Comparison of ENCODE assay signal across 22 cellular contexts in genomic region chr7:155954550-155955366, GRCh38.
A peak's percentile ranks its signal among the peaks of the same experiment; 100 is the strongest.
DNase-seq lines count a peak whose midpoint lies in the region; ATAC-seq, FAIRE-seq and TF ChIP-seq lines count a peak whose summit lies in the region.
"Had no signal": no experiment of that assay in that cellular context is flagged by ENCODE, and none has a peak within 500 bp of the region (broad histone marks: within the 10 kb centered on the region; RNA-seq: fewer than 3 reads in every experiment).

No MANE protein-coding gene starts in this region.

- peak overlapping the region; percentile 26 for H3K4me3 Mint-ChIP-seq in Calu3 (ENCODE audit: low read depth, unreplicated experiment)
- H3K4me3 Mint-ChIP-seq: CD4-positive, CD25-positive, alpha-beta regulatory T cell; CD8-positive, alpha-beta memory T cell had no signal

- peak overlapping the region; percentile 89 to 96; a peak in 4 of 6 replicates for H3K27ac ChIP-seq in A549
- H3K27ac ChIP-seq in hepatocyte, result peak overlapping the region; percentile 81
- H3K27ac ChIP-seq in sigmoid colon, result no peak overlapping the region
- H3K27ac ChIP-seq: GM23248 had no signal

- no peaks in the 10 kb centered on the region for H3K9me3 Mint-ChIP-seq in Calu3 (ENCODE audit: low read depth, unreplicated experiment)
- H3K9me3 Mint-ChIP-seq: CD4-positive, CD25-positive, alpha-beta regulatory T cell had no signal

- H3K27me3 ChIP-seq in hepatocyte (no peaks in the 10 kb centered on the region), sigmoid colon (peaks cover 0 to 6% (median 0%) of the 10 kb centered on the region in 3 donors)

- no peak for TF ChIP-seq RAD21 in A549 (conservative IDR thresholded peaks at IDR 0.05 in 1 of 2, IDR thresholded peaks at IDR 0.05 in 1 of 2)

- peaks cover 47% of the 10 kb centered on the region for H3K4me1 Mint-ChIP-seq in Calu3 (ENCODE audit: low read depth, unreplicated experiment)
- H3K4me1 Mint-ChIP-seq: CD8-positive, alpha-beta memory T cell had no signal

- H3K36me3 Mint-ChIP-seq in Calu3 (ENCODE audit: insufficient read depth, unreplicated experiment), result peaks cover 20% of the 10 kb centered on the region
- H3K36me3 Mint-ChIP-seq: CD4-positive, CD25-positive, alpha-beta regulatory T cell; CD8-positive, alpha-beta memory T cell had no signal

- intact Hi-C loops in Calu3 (cut with micrococcal nuclease; ENCODE audit: unreplicated experiment), result loop anchor here (5.0 kb wide), 3 partner anchors 92 to 198 kb away; no protein-coding TSS in a partner anchor
- intact Hi-C loops in sigmoid colon (cut with DNase I), result no loop called here

- TF ChIP-seq CTCF in A549 (IDR thresholded peaks at IDR 0.05) (no peak), Calu3 (IDR thresholded peaks at IDR 0.05; ENCODE audit: unreplicated experiment) (no peak), hepatocyte (IDR thresholded peaks at IDR 0.05; ENCODE audit: poor library complexity) (no peak), sigmoid colon (IDR thresholded peaks at IDR 0.05) (no peak), foreskin fibroblast (IDR thresholded peaks at IDR 0.05; ENCODE audit: low read depth, low read length) (no peak), GM20000 (IDR thresholded peaks at IDR 0.05; ENCODE audit: extremely low read depth, missing control alignments) (no peak)

- no peak overlapping the region for H2AFZ ChIP-seq in hepatocyte
- H2AFZ ChIP-seq: GM23248 had no signal

- no peak for TF ChIP-seq EP300 in A549 (IDR thresholded peaks at IDR 0.05)
- TF ChIP-seq EP300 in sigmoid colon (IDR thresholded peaks at IDR 0.05), result no peak

- no peaks in the 10 kb centered on the region for H3K79me2 ChIP-seq in hepatocyte

- H3K9me3 ChIP-seq in A549 (no peaks in the 10 kb centered on the region), hepatocyte (ENCODE audit: low read depth) (no peaks in the 10 kb centered on the region), sigmoid colon (no peaks in the 10 kb centered on the region)
- H3K9me3 ChIP-seq: BE2C, HAP-1 had no signal

- no peak for DNase-seq in A549 (ENCODE audit: low read depth in 1 of 2, low spot score in 1 of 2)
- DNase-seq in Calu3, result no peak
- no peak for DNase-seq in hepatocyte (ENCODE audit: low spot score)
- DNase-seq in sigmoid colon, result peak; percentile 57
- no peak for DNase-seq in foreskin fibroblast
- no peak for DNase-seq in GM20000 (ENCODE audit: low spot score)
- DNase-seq in iPS-NIHi7 (ENCODE audit: extremely low spot score), result no peak
- DNase-seq: ACHN; BE2C; C1 segment of cervical spinal cord; CD4-positive, CD25-positive, alpha-beta regulatory T cell; CD8-positive, alpha-beta memory T cell; COR-L47; DMS153; DMS79; GDM1; GM23248; KG1 had no signal

- H3K36me3 ChIP-seq in hepatocyte (replicated peaks; ENCODE audit: insufficient read depth, low read depth) (no peaks in the 10 kb centered on the region), sigmoid colon (no peaks in the 10 kb centered on the region)
- H3K36me3 ChIP-seq: BE2C, HAP-1 had no signal

- H4K20me1 ChIP-seq in hepatocyte (ENCODE audit: insufficient read depth, poor library complexity, severe bottlenecking), result no peaks in the 10 kb centered on the region

- peak overlapping the region; percentile 97 for H3K27ac Mint-ChIP-seq in Calu3 (ENCODE audit: unreplicated experiment)
- H3K27ac Mint-ChIP-seq: CD4-positive, CD25-positive, alpha-beta regulatory T cell; CD8-positive, alpha-beta memory T cell had no signal

- FAIRE-seq in A549 (lab: Jason Lieb, UNC), result no peak
- FAIRE-seq: GM12892, GM18507 had no signal

- no peaks in the 10 kb centered on the region for H3K9me2 ChIP-seq in hepatocyte (replicated peaks; ENCODE audit: insufficient read depth)

- WGBS in A549 (ENCODE audit: missing lambda C conversion rate), result 85% methylated on average over 21 of the region's 22 CpGs
- WGBS in hepatocyte (ENCODE audit: low lambda C conversion rate, missing lambda C conversion rate), result 89% methylated on average over 22 of the region's 22 CpGs
- WGBS in sigmoid colon, 2 donors, result 88 to 93% methylated on average over 22 of the region's 22 CpGs

- TF ChIP-seq POLR2A in A549 (IDR thresholded peaks at IDR 0.05; ENCODE audit: low read length) (no peak), sigmoid colon (IDR thresholded peaks at IDR 0.05) (no peak)

- H3K27me3 Mint-ChIP-seq in Calu3 (ENCODE audit: unreplicated experiment), result no peaks in the 10 kb centered on the region

- no peak overlapping the region for H3K4me3 ChIP-seq in A549
- no peak overlapping the region for H3K4me3 ChIP-seq in hepatocyte
- H3K4me3 ChIP-seq in sigmoid colon, result no peak overlapping the region
- H3K4me3 ChIP-seq in foreskin fibroblast (ENCODE audit: low read depth in 1 of 2, low read length in 2 of 2), result no peak overlapping the region
- H3K4me3 ChIP-seq: GM23248, HAP-1 had no signal

- no peak for ATAC-seq in A549
- ATAC-seq in GM21723 (IDR thresholded peaks at IDR 0.05; ENCODE audit: unreplicated experiment), result no peak

- CTCF ChIA-PET in A549 (lab: Yijun Ruan, JAX) (interaction anchor here (0.9 to 2.2 kb wide), 3 partner anchors 8 to 202 kb away, joined by 3 to 5 read pairs (median 3); no protein-coding TSS in a partner anchor), Calu3 (lab: Charles Lee) (no interaction called here)

- no peak overlapping the region for H3K4me2 ChIP-seq in A549
- H3K4me2 ChIP-seq in hepatocyte, result no peak overlapping the region

- no TSS peak for BruUV-seq in Calu3 (replicated peaks; lab: Mats Ljungman, UMichigan)

- H3K4me1 ChIP-seq in A549 (peaks cover 23% of the 10 kb centered on the region), hepatocyte (ENCODE audit: insufficient read depth) (peaks cover 22% of the 10 kb centered on the region), sigmoid colon (no peaks in the 10 kb centered on the region)
- H3K4me1 ChIP-seq: BE2C, HAP-1 had no signal

- POLR2A ChIA-PET in A549 (lab: Yijun Ruan, JAX), result no interaction called here

TF ChIP-seq in A549, 52 proteins besides CTCF, POLR2A, EP300 and RAD21:
- no peak for TF ChIP-seq HMGXB4 (CRISPR knock-in tag; IDR thresholded peaks at IDR 0.05; ENCODE audit: borderline replicate concordance)
- TF ChIP-seq HDAC2 (IDR thresholded peaks at IDR 0.05), result no peak
- no peak for TF ChIP-seq E2F6 (IDR thresholded peaks at IDR 0.05; ENCODE audit: borderline replicate concordance, low read depth)
TF ChIP-seq in A549: peak in this region for 0.

Comparison
In these comparisons a context has a peak if more than half of its experiments do, and no peak if none do; other contexts are left out.
1. H3K27ac ChIP-seq: peak in A549 (2 of 2) and hepatocyte (single experiment); none in sigmoid colon (0 of 4).